ENCODE assay signal across 10 cellular contexts in genomic region chr5:102670224-102670836, GRCh38.
DNase-seq lines count a peak whose midpoint lies in the region; ATAC-seq and TF ChIP-seq lines count a peak whose summit lies in the region.
"Had no signal": no experiment of that assay in that cellular context is flagged by ENCODE, and none has a peak within 500 bp of the region (broad histone marks: within the 10 kb centered on the region; RNA-seq: fewer than 3 reads in every experiment).

No MANE protein-coding gene starts in this region.

- no peak overlapping the region for H3K27ac Mint-ChIP-seq in CD4-positive, alpha-beta T cell
- H3K27ac Mint-ChIP-seq: activated B cell treated with CpG ODN at 0.5 μM for 24 hours had no signal

- 58% methylated on average over 9 of the region's 9 CpGs for WGBS in hepatocyte (ENCODE audit: low lambda C conversion rate, missing lambda C conversion rate)

- peak overlapping the region; percentile 44 for H2AFZ ChIP-seq in hepatocyte

- TF ChIP-seq CTCF in hepatocyte (IDR thresholded peaks at IDR 0.05; ENCODE audit: poor library complexity) = peak; percentile 54
- no peak for TF ChIP-seq CTCF in CD4-positive, alpha-beta T cell (IDR thresholded peaks at IDR 0.05)
- TF ChIP-seq CTCF in colonic mucosa (IDR thresholded peaks at IDR 0.05) = no peak

- H3K27me3 Mint-ChIP-seq in CD4-positive, alpha-beta T cell = peaks cover 16% of the 10 kb centered on the region

- H4K20me1 ChIP-seq in hepatocyte (ENCODE audit: insufficient read depth, poor library complexity, severe bottlenecking) = no peaks in the 10 kb centered on the region

- H3K4me2 ChIP-seq in hepatocyte = peak overlapping the region; percentile 65

- no peaks in the 10 kb centered on the region for H3K9me3 Mint-ChIP-seq in CD4-positive, alpha-beta T cell
- H3K9me3 Mint-ChIP-seq: activated B cell treated with CpG ODN at 0.5 μM for 24 hours had no signal

- no peaks in the 10 kb centered on the region for H3K36me3 Mint-ChIP-seq in CD4-positive, alpha-beta T cell (ENCODE audit: low read depth)

- ATAC-seq in HG03066 (IDR thresholded peaks at IDR 0.05; ENCODE audit: low read depth, unreplicated experiment) = peak; percentile 66
- ATAC-seq in CD4-positive, alpha-beta T cell (ENCODE audit: poor library complexity) = no peak
- ATAC-seq in HG03460 (IDR thresholded peaks at IDR 0.05; ENCODE audit: unreplicated experiment) = no peak

- no peaks in the 10 kb centered on the region for H3K79me2 ChIP-seq in hepatocyte

- H3K4me3 Mint-ChIP-seq in CD4-positive, alpha-beta T cell = no peak overlapping the region
- H3K4me3 Mint-ChIP-seq: activated B cell treated with CpG ODN at 0.5 μM for 24 hours had no signal

- in situ Hi-C loops in SK-MEL-5 (cut with HindIII; ENCODE audit: low pct_unique_long_range_greater_than_20kb, low sequenced_read_pairs) = no loop called here

- no peak overlapping the region for H3K9ac ChIP-seq in colonic mucosa (ENCODE audit: low read depth in 2 of 2, low read length in 2 of 2)

- no peaks in the 10 kb centered on the region for H3K4me1 Mint-ChIP-seq in CD4-positive, alpha-beta T cell (ENCODE audit: low read depth)
- H3K4me1 Mint-ChIP-seq: activated B cell treated with CpG ODN at 0.5 μM for 24 hours had no signal

- no peaks in the 10 kb centered on the region for H3K9me2 ChIP-seq in hepatocyte (replicated peaks; ENCODE audit: insufficient read depth)

- H3K36me3 ChIP-seq in hepatocyte (replicated peaks; ENCODE audit: insufficient read depth, low read depth) = no peaks in the 10 kb centered on the region
- H3K36me3 ChIP-seq in colonic mucosa = no peaks in the 10 kb centered on the region

- DNase-seq in ELR (ENCODE audit: low read depth) = peak; percentile 56
- peak; percentile 70 for DNase-seq in SK-MEL-5 (ENCODE audit: low read depth, low spot score)
- peak; percentile 43 for DNase-seq in hepatocyte (ENCODE audit: low spot score)
- no peak for DNase-seq in CD4-positive, alpha-beta T cell
- DNase-seq in colonic mucosa = no peak
- DNase-seq in NCI-H226 = no peak
- DNase-seq: activated B cell treated with CpG ODN at 0.5 μM for 24 hours had no signal

- intact Hi-C loops in CD4-positive, alpha-beta T cell (cut with DNase I, micrococcal nuclease) = no loop called here
- intact Hi-C loops in colonic mucosa (cut with DNase I) = no loop called here

- H3K27ac ChIP-seq in hepatocyte = peak overlapping the region; percentile 38
- H3K27ac ChIP-seq in CD4-positive, alpha-beta T cell (ENCODE audit: low read depth, low read length) = no peak overlapping the region
- H3K27ac ChIP-seq in colonic mucosa = no peak overlapping the region
- H3K27ac ChIP-seq: skin epidermis had no signal

- POLR2A ChIA-PET in CD4-positive, alpha-beta T cell (lab: Charles Lee) = no interaction called here

- peak overlapping the region; percentile 3 for H3K4me3 ChIP-seq in hepatocyte
- H3K4me3 ChIP-seq in colonic mucosa = no peak overlapping the region

- H3K4me1 ChIP-seq in hepatocyte (ENCODE audit: insufficient read depth) = no peaks in the 10 kb centered on the region
- no peaks in the 10 kb centered on the region for H3K4me1 ChIP-seq in colonic mucosa

- H3K27me3 ChIP-seq in hepatocyte = no peaks in the 10 kb centered on the region
- no peaks in the 10 kb centered on the region for H3K27me3 ChIP-seq in CD4-positive, alpha-beta T cell (ENCODE audit: control insufficient read depth, insufficient read depth, low read length)
- H3K27me3 ChIP-seq in colonic mucosa = no peaks in the 10 kb centered on the region

- H3K9me3 ChIP-seq in hepatocyte (ENCODE audit: low read depth) (no peaks in the 10 kb centered on the region), colonic mucosa (no peaks in the 10 kb centered on the region)
- no peaks in the 10 kb centered on the region for H3K9me3 ChIP-seq in CD4-positive, alpha-beta T cell (ENCODE audit: control insufficient read depth, low read length)

- CTCF ChIA-PET in CD4-positive, alpha-beta T cell (lab: Charles Lee) = no interaction called here

Comparison
In these comparisons a context has a peak if more than half of its experiments do, and no peak if none do; other contexts are left out.
1. DNase-seq: peak in ELR (single experiment), SK-MEL-5 (single experiment) and hepatocyte (single experiment); none in CD4-positive, alpha-beta T cell (0 of 10), colonic mucosa (single experiment) and NCI-H226 (single experiment).